25 cellular contexts compared by ENCODE assay signal in genomic region chr1:24853656-24854055, GRCh38.
"Had no signal": no experiment of that assay in that cellular context is flagged by ENCODE, and none has a peak within 500 bp of the region (broad histone marks: within the 10 kb centered on the region; RNA-seq: fewer than 3 reads in every experiment).

No MANE protein-coding gene starts in this region.

- H3K27me3 ChIP-seq: adrenal gland, ascending aorta, breast epithelium, cardiac muscle cell had no signal

- H3K4me3 ChIP-seq: adrenal gland, ascending aorta, breast epithelium, cardiac muscle cell had no signal

- H3K4me1 ChIP-seq: breast epithelium had no signal

- H3K9me3 ChIP-seq: adrenal gland, ascending aorta, breast epithelium had no signal

- H3K36me3 ChIP-seq: adrenal gland, ascending aorta, breast epithelium, cardiac muscle cell had no signal

- DNase-seq: activated CD4-positive, alpha-beta memory T cell treated with anti-CD3 and anti-CD28 coated beads for 36 hours; activated CD4-positive, alpha-beta T cell treated with anti-CD3 and anti-CD28 coated beads for 36 hours; activated CD4-positive, alpha-beta T cell treated with anti-CD3 and anti-CD28 coated beads, Interleukin-2, amount 10 ng/mL, durations not matched to agents 24 days and 14 days; activated CD4-positive, CD25-positive, alpha-beta regulatory T cell; activated CD4-positive, CD25-positive, alpha-beta regulatory T cell treated with anti-CD3 and anti-CD28 coated beads, Interleukin-2, amount 50 U/mL, for 72 hours; activated CD8-positive, alpha-beta memory T cell treated with anti-CD3 and anti-CD28 coated beads, Interleukin-2, amount 10 ng/mL, durations not matched to agents 7 days and 5 days; activated CD8-positive, alpha-beta memory T cell treated with anti-CD3 and anti-CD28 coated beads, Interleukin-2, amount 50 U/mL, for 4 hours; activated effector memory CD4-positive, alpha-beta T cell treated with anti-CD3 and anti-CD28 coated beads, Interleukin-2, amount 50 U/mL, for 16 hours; activated naive CD4-positive, alpha-beta T cell treated with anti-CD3 and anti-CD28 coated beads for 36 hours; activated naive CD8-positive, alpha-beta T cell treated with anti-CD3 and anti-CD28 coated beads for 36 hours; activated naive CD8-positive, alpha-beta T cell treated with anti-CD3 and anti-CD28 coated beads, Interleukin-2, amount 50 U/mL, for 24 hours; activated T-cell treated with anti-CD3 and anti-CD28 coated beads, Interleukin-2, amount 50 U/mL, for 1 hour; activated T-cell treated with anti-CD3 and anti-CD28 coated beads, Interleukin-2, amount 50 U/mL, for 48 hours; adrenal gland; central memory CD4-positive, alpha-beta T cell; cortex of kidney; dermis blood vessel endothelial cell; effector CD4-positive, alpha-beta T cell; foreskin fibroblast; T-cell; T1000 had no signal

- H3K27ac ChIP-seq: adrenal gland, ascending aorta, breast epithelium, cardiac muscle cell, epithelial cell of prostate had no signal
